Comparison of ENCODE assay signal across 9 cellular contexts in the genomic region with DNA sequence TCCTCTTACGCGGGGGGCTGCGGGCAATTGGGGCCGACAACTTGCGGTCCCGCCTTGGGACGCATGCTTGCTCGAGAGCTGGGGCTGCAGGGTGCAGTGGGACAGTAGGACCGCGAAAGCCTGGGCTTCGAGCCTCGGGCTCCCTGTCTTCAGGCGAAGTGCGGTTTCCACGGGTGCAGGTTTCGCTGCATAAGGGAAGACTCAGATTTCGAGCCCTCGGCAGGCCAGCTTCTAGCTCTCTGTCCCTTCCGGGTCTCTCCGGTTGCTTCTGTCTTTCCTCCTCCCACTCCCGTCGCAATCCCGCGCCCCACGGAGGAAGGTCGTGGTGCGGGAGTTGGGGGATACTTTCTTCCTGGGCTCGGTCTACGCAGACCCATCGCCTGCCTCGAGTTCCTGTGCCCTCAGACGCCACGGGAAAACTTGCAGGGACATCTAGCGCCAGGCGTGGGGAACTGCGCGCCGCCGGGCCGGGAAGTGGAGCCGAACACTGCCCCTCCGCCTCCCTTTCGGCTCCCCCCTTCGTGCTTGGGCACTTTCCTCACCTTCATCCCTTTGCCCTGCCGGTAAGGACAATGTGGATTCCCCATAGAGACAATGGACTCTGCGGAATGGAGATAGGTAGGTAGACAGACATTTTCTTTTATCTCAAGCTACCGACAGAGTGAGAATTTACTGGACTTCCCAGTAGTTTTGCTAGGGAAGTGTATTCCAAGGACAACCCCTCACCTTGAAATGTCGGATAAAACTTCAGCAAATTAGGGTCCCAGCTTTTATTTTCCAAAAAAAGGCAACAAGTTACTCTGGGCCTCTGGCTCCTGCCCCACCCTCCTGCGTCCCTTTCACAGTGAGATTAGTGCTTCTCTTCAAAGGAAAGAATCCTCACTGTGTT. TPM values are rescaled to one million over a fixed set of nuclear protein-coding genes. Genes with fewer than 3 reads are reported as not detected.
DNase-seq lines count a peak whose midpoint lies in the region; ATAC-seq and TF ChIP-seq lines count a peak whose summit lies in the region.
"Had no signal": no experiment of that assay in that cellular context is flagged by ENCODE, and none has a peak within 500 bp of the region (broad histone marks: within the 10 kb centered on the region; RNA-seq: fewer than 3 reads in every experiment).

No MANE protein-coding gene starts in this region.

- H3K4me3 ChIP-seq in HCT116 (replicated peaks in 1 of 2; ENCODE audit: low read depth in 1 of 2, low read length in 2 of 2) (no peak overlapping the region), cardiac fibroblast (replicated peaks in 1 of 2; ENCODE audit: low read depth in 2 of 2, low read length in 2 of 2) (peak overlapping the region in 1 of 2 donors; percentile 13)

- no peaks in the 10 kb centered on the region for H3K79me2 ChIP-seq in HCT116 (ENCODE audit: insufficient read depth, low read length)

- POLR2A ChIA-PET in HCT116 (lab: Charles Lee) = no interaction called here

- no peaks in the 10 kb centered on the region for H3K27me3 ChIP-seq in HCT116 (ENCODE audit: insufficient read depth, low read length)

- H3K9me3 ChIP-seq in HCT116 (ENCODE audit: control insufficient read depth in 1 of 2, insufficient read depth in 1 of 2, low read depth in 1 of 2, low read length in 2 of 2) = no peaks in the 10 kb centered on the region

- H3K36me3 ChIP-seq in HCT116 (ENCODE audit: control insufficient read depth in 1 of 2, insufficient read depth in 2 of 2, low read length in 2 of 2) = no peaks in the 10 kb centered on the region

- TF ChIP-seq CTCF in HCT116 (IDR thresholded peaks at IDR 0.05 in 2 of 3, conservative IDR thresholded peaks at IDR 0.05 in 1 of 3; ENCODE audit: borderline replicate concordance in 1 of 3, insufficient read depth in 1 of 3, low read depth in 2 of 3, low read length in 2 of 3) (peak; percentile 44 to 67 (median 65); a peak in 5 of 6 replicates), cardiac fibroblast (IDR thresholded peaks at IDR 0.05; ENCODE audit: low read depth, low read length) (peak; percentile 78)

- no peaks in the 10 kb centered on the region for H4K20me1 ChIP-seq in HCT116 (ENCODE audit: insufficient read depth)

- no peak for TF ChIP-seq POLR2A in HCT116 (IDR thresholded peaks at IDR 0.05; ENCODE audit: borderline replicate concordance, extremely low read depth, insufficient read depth, insufficient read length)

- BruUV-seq in HCT116 (replicated peaks; lab: Mats Ljungman, UMichigan) = no TSS peak

- no peak overlapping the region for H3K27ac ChIP-seq in HCT116 (ENCODE audit: low read depth, low read length)

- peak; percentile 90 for ATAC-seq in HCT116
- peak; percentile 87 for ATAC-seq in left colon
- ATAC-seq in stimulated activated naive CD8-positive, alpha-beta T cell treated with anti-CD3 and anti-CD28 coated beads, Interleukin-15, Interleukin-2, amounts not matched to agents 100 U/mL and 50 U/mL, for 24 hours = peak; percentile 34
- no peak for ATAC-seq in HG02678 (IDR thresholded peaks at IDR 0.05; ENCODE audit: unreplicated experiment)

- CTCF ChIA-PET in HCT116 (lab: Charles Lee) = interaction anchor here (0.9 to 1.2 kb wide), 4 partner anchors 398 to 1391 kb away, joined by 3 to 7 read pairs (median 3); no protein-coding TSS in a partner anchor

- intact Hi-C loops in HCT116 (cut with micrococcal nuclease) = loop anchor here (2.0 to 5.0 kb wide), 2 partner anchors 721 to 1051 kb away; no protein-coding TSS in a partner anchor
- intact Hi-C loops in left colon (cut with DNase I, micrococcal nuclease) = no loop called here

- no peak overlapping the region for H3K9ac ChIP-seq in HCT116 (ENCODE audit: low read length)

- H3K4me2 ChIP-seq in HCT116 (ENCODE audit: low read length) = peak overlapping the region; percentile 40

- H3K4me1 ChIP-seq in HCT116 (ENCODE audit: control insufficient read depth in 1 of 2, insufficient read depth in 2 of 2, low read length in 2 of 2) = no peaks in the 10 kb centered on the region

- RAD21 ChIA-PET in HCT116 (lab: Charles Lee; ENCODE audit: low non-redundant PET in 1 of 2, low total read pairs in 2 of 2, uncharacterized antibody in 2 of 2, unreplicated experiment in 2 of 2) = no interaction called here

- peak overlapping the region; percentile 52 for H2AFZ ChIP-seq in HCT116 (ENCODE audit: low read depth, low read length, poor library complexity, severe bottlenecking)

- DNase-seq in DMS53 (lab: John Stamatoyannopoulos, UW) (peak; percentile 84), HCT116 (ENCODE audit: low read depth, low spot score) (peak; percentile 22), NCI-H82 (lab: John Stamatoyannopoulos, UW) (peak; percentile 82), cardiac fibroblast (ENCODE audit: low read depth in 2 of 2) (peak; percentile 46), left colon (peak in 1 of 2 donors; percentile 72), occipital lobe (lab: John Stamatoyannopoulos, UW) (no peak)
- no peak for DNase-seq in stimulated activated naive CD8-positive, alpha-beta T cell treated with anti-CD3 and anti-CD28 coated beads, Interleukin-15, Interleukin-2, amounts not matched to agents 100 U/mL and 50 U/mL, for 24 hours

- TF ChIP-seq RAD21 in HCT116 (IDR thresholded peaks at IDR 0.05; ENCODE audit: low read depth) = peak; percentile 64

- no peaks in the 10 kb centered on the region for H3K9me2 ChIP-seq in HCT116 (ENCODE audit: insufficient read depth)

TF ChIP-seq in HCT116, 20 proteins besides CTCF, POLR2A, EP300 and RAD21:
- TF ChIP-seq, protein P1, sequence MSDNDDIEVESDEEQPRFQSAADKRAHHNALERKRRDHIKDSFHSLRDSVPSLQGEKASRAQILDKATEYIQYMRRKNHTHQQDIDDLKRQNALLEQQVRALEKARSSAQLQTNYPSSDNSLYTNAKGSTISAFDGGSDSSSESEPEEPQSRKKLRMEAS (IDR thresholded peaks at IDR 0.05) = no peak
- TF ChIP-seq ZNF274 (IDR thresholded peaks at IDR 0.05; ENCODE audit: low read depth, low read length) = no peak
- no peak for TF ChIP-seq JUND (IDR thresholded peaks at IDR 0.05)
- TF ChIP-seq EZH2phosphoT487 (IDR thresholded peaks at IDR 0.05; ENCODE audit: borderline replicate concordance) = no peak
- TF ChIP-seq EZH2 (IDR thresholded peaks at IDR 0.05) = no peak
- TF ChIP-seq SP1 (IDR thresholded peaks at IDR 0.05; ENCODE audit: low read depth) = no peak
- no peak for TF ChIP-seq POLR2AphosphoS5 (IDR thresholded peaks at IDR 0.05; ENCODE audit: low read depth, low read length)

RNA-seq across cellular contexts. Expression of gene HOXD13, which starts 4.2 kb away (rescaled TPM):
- not detected for total RNA-seq in HCT116 (2021; ENCODE audit: unreplicated experiment)
- polyA plus RNA-seq in HCT116 (2012) = not detected in 2 replicates
- under 1 TPM; 0.14 to 0.15 TPM for total RNA-seq in left colon
- not detected for total RNA-seq in occipital lobe
- total RNA-seq: temporal lobe had no signal

RNA-seq across cellular contexts. Expression of gene EVX2, which starts 4.5 kb away (rescaled TPM):
- total RNA-seq in HCT116 (2021; ENCODE audit: unreplicated experiment) = not detected
- 0.01 TPM in 1 of 2 replicates, not detected in the other for polyA plus RNA-seq in HCT116 (2012)
- not detected for total RNA-seq in left colon
- not detected for total RNA-seq in occipital lobe
- total RNA-seq: temporal lobe had no signal

RNA-seq across cellular contexts. Expression of gene HOXD12, which starts 11.3 kb away (rescaled TPM):
- 0.27 TPM for total RNA-seq in HCT116 (2021; ENCODE audit: unreplicated experiment)
- polyA plus RNA-seq in HCT116 (2012) = 0.05 TPM in 1 of 2 replicates, not detected in the other
- not detected for total RNA-seq in left colon
- not detected for total RNA-seq in occipital lobe
- total RNA-seq: temporal lobe had no signal

RNA-seq across cellular contexts. Expression of gene HOXD11, which starts 18.8 kb away (rescaled TPM):
- total RNA-seq in HCT116 (2021; ENCODE audit: unreplicated experiment) (not detected), left colon (1 to 10 TPM in 1 of 2 donors, under 1 TPM in 1; 0.37 to 4.2 TPM), occipital lobe (not detected)
- polyA plus RNA-seq in HCT116 (2012) = not detected in 2 replicates
- total RNA-seq: temporal lobe had no signal

RNA-seq across cellular contexts. Expression of gene HOXD10, which starts 28.3 kb away (rescaled TPM):
- total RNA-seq in HCT116 (2021; ENCODE audit: unreplicated experiment) = not detected
- polyA plus RNA-seq in HCT116 (2012) = 0.09 TPM in 1 of 2 replicates, not detected in the other
- total RNA-seq in left colon = 10 to 100 TPM in 1 of 2 donors, 1 to 10 TPM in 1; 1.0 to 14.8 TPM
- total RNA-seq in occipital lobe = not detected
- total RNA-seq: temporal lobe had no signal

Comparison
In these comparisons a context has a peak if more than half of its experiments do, and no peak if none do; other contexts are left out.
1. DNase-seq: peak in DMS53 (single experiment), HCT116 (single experiment), NCI-H82 (single experiment) and cardiac fibroblast (2 of 2); none in stimulated activated naive CD8-positive, alpha-beta T cell treated with anti-CD3 and anti-CD28 coated beads, Interleukin-15, Interleukin-2, amounts not matched to agents 100 U/mL and 50 U/mL, for 24 hours (single experiment) and occipital lobe (single experiment).